ENCODE assay signal across 17 cellular contexts in the genomic region with DNA sequence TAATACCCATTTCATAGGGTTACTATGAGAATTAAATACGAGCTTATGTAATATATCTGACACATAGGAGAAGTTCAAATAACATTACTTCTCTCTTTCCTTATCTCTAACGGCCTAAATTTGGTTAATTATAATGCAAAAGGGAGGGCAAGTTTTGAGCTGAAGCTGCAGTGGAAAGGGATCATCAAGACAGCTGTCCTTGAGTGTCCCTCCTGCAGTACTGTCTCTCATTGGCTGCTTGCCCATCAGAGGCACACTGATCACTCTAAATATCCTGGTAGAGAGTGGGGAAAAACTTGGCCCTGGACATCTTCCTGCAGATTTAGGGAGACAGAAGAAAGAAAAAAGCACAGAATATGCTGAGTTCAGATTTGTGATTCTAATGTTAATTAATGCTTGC.
DNase-seq lines count a peak whose midpoint lies in the region; ATAC-seq and TF ChIP-seq lines count a peak whose summit lies in the region.
"Had no signal": no experiment of that assay in that cellular context is flagged by ENCODE, and none has a peak within 500 bp of the region (broad histone marks: within the 10 kb centered on the region; RNA-seq: fewer than 3 reads in every experiment).

No MANE protein-coding gene starts in this region.

- H3K4me3 ChIP-seq in PC-9 (no peak overlapping the region), adrenal gland (no peak overlapping the region)
- H3K4me3 ChIP-seq: SK-N-MC had no signal

- peaks cover 17% of the 10 kb centered on the region for H3K4me1 Mint-ChIP-seq in activated CD4-positive, alpha-beta T cell treated with anti-CD3 and anti-CD28 coated beads for 36 hours
- H3K4me1 Mint-ChIP-seq in activated naive CD4-positive, alpha-beta T cell treated with anti-CD3 and anti-CD28 coated beads, Interleukin-2, amount 10 ng/mL, durations not matched to agents 7 days and 5 days, result no peaks in the 10 kb centered on the region

- peak overlapping the region; percentile 87 for H3K27ac ChIP-seq in PC-9
- H3K27ac ChIP-seq in adrenal gland, result no peak overlapping the region
- H3K27ac ChIP-seq: KMS-11, SK-N-MC had no signal

- H3K27ac Mint-ChIP-seq in activated CD4-positive, alpha-beta T cell treated with anti-CD3 and anti-CD28 coated beads for 36 hours, result no peak overlapping the region
- no peak overlapping the region for H3K27ac Mint-ChIP-seq in activated naive CD4-positive, alpha-beta T cell treated with anti-CD3 and anti-CD28 coated beads, Interleukin-2, amount 10 ng/mL, durations not matched to agents 7 days and 5 days

- POLR2A ChIA-PET in PC-9 (lab: Charles Lee; ENCODE audit: unreplicated experiment), result no interaction called here
- POLR2A ChIA-PET in activated CD4-positive, alpha-beta T cell treated with anti-CD3 and anti-CD28 coated beads for 36 hours (lab: Charles Lee), result no interaction called here

- no peak for ATAC-seq in activated CD4-positive, CD25-positive, alpha-beta regulatory T cell treated with anti-CD3 and anti-CD28 coated beads, Interleukin-2, amount 50 U/mL, for 24 hours
- ATAC-seq in activated CD4-positive, alpha-beta T cell treated with anti-CD3 and anti-CD28 coated beads for 36 hours, result no peak

- no peak overlapping the region for H2AFZ ChIP-seq in PC-9

- TF ChIP-seq POLR2A in adrenal gland (IDR thresholded peaks at IDR 0.05), result no peak

- H3K4me1 ChIP-seq in PC-9 (replicated peaks; ENCODE audit: insufficient read depth) (peaks cover 67% of the 10 kb centered on the region), adrenal gland (replicated peaks in 1 of 2) (peaks cover 14 to 16% of the 10 kb centered on the region in 2 donors)

- no peaks in the 10 kb centered on the region for H3K9me2 ChIP-seq in PC-9 (ENCODE audit: insufficient read depth)

- H3K36me3 ChIP-seq in PC-9 (ENCODE audit: low read depth), result no peaks in the 10 kb centered on the region
- H3K36me3 ChIP-seq in adrenal gland (replicated peaks in 1 of 2), result no peaks in the 10 kb centered on the region

- TF ChIP-seq CTCF in PC-9 (conservative IDR thresholded peaks at IDR 0.05) (no peak), adrenal gland (IDR thresholded peaks at IDR 0.05) (no peak)

- H4K20me1 ChIP-seq in PC-9 (ENCODE audit: insufficient read depth), result no peaks in the 10 kb centered on the region

- intact Hi-C loops in PC-9 (cut with micrococcal nuclease; ENCODE audit: unreplicated experiment) (loop anchor here (2.0 to 5.0 kb wide), 4 partner anchors 51 to 390 kb away; no protein-coding TSS in a partner anchor), adrenal gland (cut with DNase I) (no loop called here)
- intact Hi-C loops in activated CD4-positive, alpha-beta T cell treated with anti-CD3 and anti-CD28 coated beads for 36 hours (cut with DNase I, micrococcal nuclease), result no loop called here

- H3F3A ChIP-seq in PC-9 (ENCODE audit: insufficient read depth, low read depth), result peaks cover 26% of the 10 kb centered on the region

- CTCF ChIA-PET in PC-9 (lab: Charles Lee), result interaction anchor here (1.0 kb wide), 1 partner anchor 68 kb away, joined by 4 read pairs; no protein-coding TSS in a partner anchor
- CTCF ChIA-PET in activated CD4-positive, alpha-beta T cell treated with anti-CD3 and anti-CD28 coated beads for 36 hours (lab: Charles Lee), result interaction anchor here (0.8 to 1.7 kb wide), 3 partner anchors 21 to 92 kb away, joined by 3 to 6 read pairs (median 4); no protein-coding TSS in a partner anchor
- CTCF ChIA-PET in activated naive CD4-positive, alpha-beta T cell treated with anti-CD3 and anti-CD28 coated beads, Interleukin-2, amount 10 ng/mL, durations not matched to agents 7 days and 5 days (lab: Charles Lee), result interaction anchor here (1.0 kb wide), 1 partner anchor 13 kb away, joined by 3 read pairs; no protein-coding TSS in a partner anchor

- BruUV-seq in PC-9 (replicated peaks; lab: Mats Ljungman, UMichigan), result no TSS peak

- H3K27me3 ChIP-seq in PC-9 (ENCODE audit: insufficient read depth, low read depth) (no peaks in the 10 kb centered on the region), adrenal gland (no peaks in the 10 kb centered on the region)

- H3K4me3 Mint-ChIP-seq in activated CD4-positive, alpha-beta T cell treated with anti-CD3 and anti-CD28 coated beads for 36 hours, result no peak overlapping the region
- no peak overlapping the region for H3K4me3 Mint-ChIP-seq in activated naive CD4-positive, alpha-beta T cell treated with anti-CD3 and anti-CD28 coated beads, Interleukin-2, amount 10 ng/mL, durations not matched to agents 7 days and 5 days
- H3K4me3 Mint-ChIP-seq: CD4-positive, CD25-positive, alpha-beta regulatory T cell had no signal

- H3K4me2 ChIP-seq in PC-9, result no peak overlapping the region
- H3K4me2 ChIP-seq: KMS-11 had no signal

- H3K27me3 Mint-ChIP-seq in activated CD4-positive, alpha-beta T cell treated with anti-CD3 and anti-CD28 coated beads for 36 hours, result no peaks in the 10 kb centered on the region
- H3K27me3 Mint-ChIP-seq in activated naive CD4-positive, alpha-beta T cell treated with anti-CD3 and anti-CD28 coated beads, Interleukin-2, amount 10 ng/mL, durations not matched to agents 7 days and 5 days, result no peaks in the 10 kb centered on the region
- H3K27me3 Mint-ChIP-seq: CD4-positive, CD25-positive, alpha-beta regulatory T cell had no signal

- H3K36me3 Mint-ChIP-seq in activated CD4-positive, alpha-beta T cell treated with anti-CD3 and anti-CD28 coated beads for 36 hours (ENCODE audit: low read depth), result peaks cover 15% of the 10 kb centered on the region
- peaks cover 2% of the 10 kb centered on the region for H3K36me3 Mint-ChIP-seq in activated naive CD4-positive, alpha-beta T cell treated with anti-CD3 and anti-CD28 coated beads, Interleukin-2, amount 10 ng/mL, durations not matched to agents 7 days and 5 days

- WGBS in adrenal gland, 4 donors, result 24 to 40% (median 32%) methylated on average over 2 of the region's 2 CpGs

- no peaks in the 10 kb centered on the region for H3K79me2 ChIP-seq in PC-9 (ENCODE audit: low read depth)

- H3K9me3 Mint-ChIP-seq in activated CD4-positive, alpha-beta T cell treated with anti-CD3 and anti-CD28 coated beads for 36 hours (ENCODE audit: low read depth), result no peaks in the 10 kb centered on the region
- no peaks in the 10 kb centered on the region for H3K9me3 Mint-ChIP-seq in activated naive CD4-positive, alpha-beta T cell treated with anti-CD3 and anti-CD28 coated beads, Interleukin-2, amount 10 ng/mL, durations not matched to agents 7 days and 5 days
- H3K9me3 Mint-ChIP-seq: HFFc6 had no signal

- DNase-seq in NOMO-1 treated with DMSO at 0.1 percent for 48 hours (lab: John Stamatoyannopoulos, UW; ENCODE audit: unreplicated experiment) (peak; percentile 13), NOMO-1 (lab: John Stamatoyannopoulos, UW; ENCODE audit: unreplicated experiment in 2 of 2) (no peak), PC-9 (no peak), adrenal gland (peak; percentile 56 to 86 (median 78))
- no peak for DNase-seq in stimulated activated CD4-positive, alpha-beta T cell treated with anti-CD3 and anti-CD28 coated beads, Interleukin-1b, Interleukin-23, amount 100 ng/mL, for 48 hours
- no peak for DNase-seq in activated CD4-positive, alpha-beta T cell treated with anti-CD3 and anti-CD28 coated beads for 36 hours
- no peak for DNase-seq in activated naive CD4-positive, alpha-beta T cell treated with anti-CD3 and anti-CD28 coated beads, Interleukin-2, amount 10 ng/mL, durations not matched to agents 7 days and 5 days
- DNase-seq: Caco-2; CD4-positive, CD25-positive, alpha-beta regulatory T cell; DMS79; HFFc6; NCI-H1092 treated with DMSO at 0.1 percent for 48 hours; NCI-H2081 treated with DMSO at 0.1 percent for 48 hours; NCI-H524 treated with DMSO at 0.1 percent for 48 hours had no signal

- H3K9me3 ChIP-seq in PC-9 (ENCODE audit: insufficient read depth, low read depth) (no peaks in the 10 kb centered on the region; the same call in 1 of the 2 replicates), adrenal gland (replicated peaks in 1 of 3) (no peaks in the 10 kb centered on the region)
- H3K9me3 ChIP-seq: Caco-2 had no signal

Comparison
In these comparisons a context has a peak if more than half of its experiments do, and no peak if none do; other contexts are left out.
1. DNase-seq: peak in NOMO-1 treated with DMSO at 0.1 percent for 48 hours (single experiment) and adrenal gland (7 of 7); none in NOMO-1 (0 of 2), PC-9 (0 of 2), stimulated activated CD4-positive, alpha-beta T cell treated with anti-CD3 and anti-CD28 coated beads, Interleukin-1b, Interleukin-23, amount 100 ng/mL, for 48 hours (single experiment), activated CD4-positive, alpha-beta T cell treated with anti-CD3 and anti-CD28 coated beads for 36 hours (single experiment) and activated naive CD4-positive, alpha-beta T cell treated with anti-CD3 and anti-CD28 coated beads, Interleukin-2, amount 10 ng/mL, durations not matched to agents 7 days and 5 days (single experiment).